27 cellular contexts compared by ENCODE assay signal in genomic region chr11:64836448-64837072, GRCh38. TPM values are rescaled to one million over a fixed set of nuclear protein-coding genes. Genes with fewer than 3 reads are reported as not detected.
DNase-seq lines count a peak whose midpoint lies in the region; ATAC-seq and TF ChIP-seq lines count a peak whose summit lies in the region.
"Had no signal": no experiment of that assay in that cellular context is flagged by ENCODE, and none has a peak within 500 bp of the region (broad histone marks: within the 10 kb centered on the region; RNA-seq: fewer than 3 reads in every experiment).

No MANE protein-coding gene starts in this region.

- no peaks in the 10 kb centered on the region for H3K9me3 Mint-ChIP-seq in MCF 10A (ENCODE audit: unreplicated experiment)
- H3K9me3 Mint-ChIP-seq in HFFc6 = no peaks in the 10 kb centered on the region
- H3K9me3 Mint-ChIP-seq: CD4-positive, alpha-beta memory T cell had no signal

- H3K4me1 ChIP-seq in breast epithelium (peaks cover 0 to 5% of the 10 kb centered on the region in 2 donors), esophagus squamous epithelium (peaks cover 4 to 39% (median 6%) of the 10 kb centered on the region in 3 donors), psoas muscle (no peaks in the 10 kb centered on the region)

- H3K36me3 ChIP-seq in breast epithelium (no peaks in the 10 kb centered on the region), esophagus squamous epithelium (peaks cover 10 to 93% (median 37%) of the 10 kb centered on the region in 3 donors), psoas muscle (ENCODE audit: insufficient read depth in 1 of 2, low read depth in 1 of 2) (no peaks in the 10 kb centered on the region)

- H3K9me3 ChIP-seq in breast epithelium (no peaks in the 10 kb centered on the region), esophagus squamous epithelium (no peaks in the 10 kb centered on the region), psoas muscle (no peaks in the 10 kb centered on the region)
- H3K9me3 ChIP-seq: Caco-2 had no signal

- H3K4me3 Mint-ChIP-seq in MCF 10A (ENCODE audit: unreplicated experiment) (no peak overlapping the region), HFFc6 (no peak overlapping the region)
- H3K4me3 Mint-ChIP-seq: CD4-positive, alpha-beta memory T cell had no signal

- H3K36me3 Mint-ChIP-seq in MCF 10A (ENCODE audit: insufficient read depth, unreplicated experiment) = peaks cover 22% of the 10 kb centered on the region
- no peaks in the 10 kb centered on the region for H3K36me3 Mint-ChIP-seq in HFFc6 (ENCODE audit: low read depth)

- H3K27me3 Mint-ChIP-seq in MCF 10A (ENCODE audit: insufficient read depth, unreplicated experiment) (no peaks in the 10 kb centered on the region), HFFc6 (ENCODE audit: insufficient read depth) (peaks cover 2% of the 10 kb centered on the region)
- H3K27me3 Mint-ChIP-seq: CD4-positive, alpha-beta memory T cell had no signal

- no TSS peak for BruUV-seq in MCF 10A (replicated peaks; lab: Mats Ljungman, UMichigan)

- CTCF ChIA-PET in MCF 10A (lab: Yijun Ruan, JAX) (interaction anchor here (0.6 to 3.9 kb wide), 5 partner anchors 10 to 509 kb away, joined by 3 to 16 read pairs (median 4); no protein-coding TSS in a partner anchor), RWPE1 (lab: Yijun Ruan, JAX) (no interaction called here)

- intact Hi-C loops in breast epithelium (cut with DNase I; ENCODE audit: low total_unique reads) = no loop called here
- intact Hi-C loops in MCF 10A (cut with micrococcal nuclease) = no loop called here
- intact Hi-C loops in esophagus squamous epithelium (cut with DNase I) = no loop called here
- intact Hi-C loops in psoas muscle (cut with DNase I) = no loop called here

- no peak overlapping the region for H3K27ac Mint-ChIP-seq in MCF 10A (ENCODE audit: low read depth, unreplicated experiment)
- no peak overlapping the region for H3K27ac Mint-ChIP-seq in HFFc6

- no peak for DNase-seq in breast epithelium (ENCODE audit: low spot score in 2 of 2)
- DNase-seq in MCF 10A (ENCODE audit: unreplicated experiment) = no peak
- DNase-seq in RWPE1 (ENCODE audit: low spot score) = no peak
- no peak for DNase-seq in esophagus squamous epithelium (lab: John Stamatoyannopoulos, UW)
- no peak for DNase-seq in psoas muscle
- no peak for DNase-seq in HFFc6
- no peak for DNase-seq in midbrain (lab: John Stamatoyannopoulos, UW)
- DNase-seq in NCI-H1930 (lab: John Stamatoyannopoulos, UW) = no peak
- DNase-seq: C1 segment of cervical spinal cord, Caco-2, DMS79, EL, GDM1, GOT3, KBM-7, MM.1S, NCI-H1048, NCI-H1417, NCI-H1694, NCI-H2081, NCI-H2227 treated with DMSO at 0.1 percent for 48 hours, NCI-H510A, NCI-H69, SIG-M5 had no signal

- peak overlapping the region; percentile 73 to 83 for H3K27ac ChIP-seq in breast epithelium
- peak overlapping the region; percentile 99 for H3K27ac ChIP-seq in RWPE1
- peak overlapping the region in 3 of 4 donors; percentile 62 to 78 (median 71) for H3K27ac ChIP-seq in esophagus squamous epithelium
- H3K27ac ChIP-seq in psoas muscle = no peak overlapping the region
- H3K27ac ChIP-seq: SK-N-MC had no signal

- H3K27me3 ChIP-seq in breast epithelium (no peaks in the 10 kb centered on the region), esophagus squamous epithelium (no peaks in the 10 kb centered on the region), psoas muscle (ENCODE audit: insufficient read depth in 3 of 3, low read length in 2 of 3) (no peaks in the 10 kb centered on the region)

- H3K4me3 ChIP-seq in breast epithelium (no peak overlapping the region), esophagus squamous epithelium (no peak overlapping the region), psoas muscle (no peak overlapping the region)
- H3K4me3 ChIP-seq: GM12878, SK-N-MC had no signal

- TF ChIP-seq CTCF in breast epithelium (IDR thresholded peaks at IDR 0.05) (no peak), MCF 10A (IDR thresholded peaks at IDR 0.05; ENCODE audit: unreplicated experiment) (no peak), RWPE1 (conservative IDR thresholded peaks at IDR 0.05; ENCODE audit: low read depth) (no peak), esophagus squamous epithelium (IDR thresholded peaks at IDR 0.05) (no peak), psoas muscle (IDR thresholded peaks at IDR 0.05) (no peak), HFFc6 (IDR thresholded peaks at IDR 0.05) (no peak)

- 40 to 100% methylated on average over 1 of the region's 16 CpGs for WGBS in esophagus squamous epithelium, 2 donors
- WGBS in psoas muscle, 3 donors = 75 to 90% (median 82%) methylated on average over 11 to 16 of the region's 16 CpGs

- H3K4me1 Mint-ChIP-seq in MCF 10A (ENCODE audit: insufficient read depth, unreplicated experiment) = peaks cover 10% of the 10 kb centered on the region
- H3K4me1 Mint-ChIP-seq in HFFc6 (ENCODE audit: low read depth) = peaks cover 6% of the 10 kb centered on the region; the same call in 1 of the 2 replicates

- ATAC-seq in psoas muscle = no peak
- ATAC-seq: GM12878 had no signal

- POLR2A ChIA-PET in MCF 10A (lab: Yijun Ruan, JAX) = interaction anchor here (0.5 to 2.4 kb wide), 4 partner anchors 21 to 281 kb away, joined by 3 to 16 read pairs (median 4); partner anchors contain the start of genes SF1 and ZNHIT2
- POLR2A ChIA-PET in RWPE1 (lab: Yijun Ruan, JAX; ENCODE audit: low non-redundant PET) = interaction anchor here (0.5 kb wide), 1 partner anchor 559 kb away, joined by 3 read pairs; no protein-coding TSS in a partner anchor

- TF ChIP-seq POLR2A in breast epithelium (IDR thresholded peaks at IDR 0.05) (no peak), esophagus squamous epithelium (IDR thresholded peaks at IDR 0.05) (no peak)

RNA-seq across cellular contexts. Expression of gene CDC42BPG, which starts 7.9 kb away (rescaled TPM):
- total RNA-seq in breast epithelium (10 to 100 TPM in 1 of 3 donors, 1 to 10 TPM in 1, not detected in 1; 5.9 to 14.9 TPM), MCF 10A (2022) (3.0 and 3.7 TPM in 2 replicates), esophagus squamous epithelium (10 to 100 TPM; 16.4 to 48.5 (median 25.0) TPM), psoas muscle (1 to 10 TPM in 1 of 4 donors, under 1 TPM in 2, not detected in 1; 0.05 to 2.2 (median 0.08) TPM)
- under 1 TPM; 0.04 to 0.06 (median 0.05) TPM for polyA plus RNA-seq in psoas muscle
- total RNA-seq in HFFc6 (2021; fragmentation: NEBNext Ultra II Directional; extraction: Animal tissue kit (Norgen Biotek cat#: 25700)) = under 1 TPM in 5 of 6 experiments, not detected in 1; 0.02 to 0.21 (median 0.05) TPM

RNA-seq across cellular contexts. Expression of gene MEN1, which starts 26.2 kb away (rescaled TPM):
- total RNA-seq in breast epithelium = 10 to 100 TPM; 11.4 to 19.0 (median 14.8) TPM
- 29.2 and 33.1 TPM in 2 replicates for total RNA-seq in MCF 10A (2022)
- 10 to 100 TPM; 14.9 to 23.3 (median 17.0) TPM for total RNA-seq in esophagus squamous epithelium
- total RNA-seq in psoas muscle = 10 to 100 TPM in 2 of 4 donors, 1 to 10 TPM in 2; 7.2 to 13.5 (median 10.3) TPM
- 10 to 100 TPM in 2 of 3 donors, 1 to 10 TPM in 1; 8.7 to 21.2 (median 12.9) TPM for polyA plus RNA-seq in psoas muscle
- total RNA-seq in HFFc6 (2021; fragmentation: NEBNext Ultra II Directional; extraction: Animal tissue kit (Norgen Biotek cat#: 25700)) = 10 to 100 TPM; 23.9 to 35.5 (median 26.9) TPM

RNA-seq across cellular contexts. Expression of gene MAP4K2, which starts 33.5 kb away (rescaled TPM):
- 10 to 100 TPM in 2 of 3 donors, 1 to 10 TPM in 1; 7.7 to 16.1 (median 14.0) TPM for total RNA-seq in breast epithelium
- total RNA-seq in MCF 10A (2022) = 4.9 and 6.8 TPM in 2 replicates
- total RNA-seq in esophagus squamous epithelium = 1 to 10 TPM; 3.6 to 9.0 (median 6.1) TPM
- 1 to 10 TPM; 3.0 to 6.7 (median 4.0) TPM for total RNA-seq in psoas muscle
- polyA plus RNA-seq in psoas muscle = 1 to 10 TPM; 4.5 to 6.1 (median 5.6) TPM
- 10 to 100 TPM; 18.0 to 21.6 (median 20.9) TPM for total RNA-seq in HFFc6 (2021; fragmentation: NEBNext Ultra II Directional; extraction: Animal tissue kit (Norgen Biotek cat#: 25700))

RNA-seq across cellular contexts. Expression of gene EHD1, which starts 41.9 kb away (rescaled TPM):
- total RNA-seq in breast epithelium = 10 to 100 TPM; 26.9 to 45.4 (median 31.2) TPM
- 67.9 and 80.6 TPM in 2 replicates for total RNA-seq in MCF 10A (2022)
- total RNA-seq in esophagus squamous epithelium = 10 to 100 TPM; 29.5 to 44.0 (median 31.8) TPM
- total RNA-seq in psoas muscle = 10 to 100 TPM; 34.7 to 71.0 (median 61.1) TPM
- polyA plus RNA-seq in psoas muscle = 100 to 1,000 TPM in 1 of 3 donors, 10 to 100 TPM in 2; 23.5 to 174 (median 30.9) TPM
- 100 to 1,000 TPM; 189 to 227 (median 197) TPM for total RNA-seq in HFFc6 (2021; fragmentation: NEBNext Ultra II Directional; extraction: Animal tissue kit (Norgen Biotek cat#: 25700))

RNA-seq across cellular contexts. Expression of gene SF1, which starts 58.2 kb away (rescaled TPM):
- 100 to 1,000 TPM; 264 to 293 (median 277) TPM for total RNA-seq in breast epithelium
- total RNA-seq in MCF 10A (2022) = 446 and 503 TPM in 2 replicates
- 100 to 1,000 TPM; 136 to 292 (median 223) TPM for total RNA-seq in esophagus squamous epithelium
- 100 to 1,000 TPM; 150 to 210 (median 184) TPM for total RNA-seq in psoas muscle
- polyA plus RNA-seq in psoas muscle = 10 to 100 TPM; 56.2 to 89.6 (median 65.4) TPM
- 100 to 1,000 TPM; 195 to 244 (median 208) TPM for total RNA-seq in HFFc6 (2021; fragmentation: NEBNext Ultra II Directional; extraction: Animal tissue kit (Norgen Biotek cat#: 25700))
